Comparison of ENCODE assay signal across 8 cellular contexts in the genomic region with DNA sequence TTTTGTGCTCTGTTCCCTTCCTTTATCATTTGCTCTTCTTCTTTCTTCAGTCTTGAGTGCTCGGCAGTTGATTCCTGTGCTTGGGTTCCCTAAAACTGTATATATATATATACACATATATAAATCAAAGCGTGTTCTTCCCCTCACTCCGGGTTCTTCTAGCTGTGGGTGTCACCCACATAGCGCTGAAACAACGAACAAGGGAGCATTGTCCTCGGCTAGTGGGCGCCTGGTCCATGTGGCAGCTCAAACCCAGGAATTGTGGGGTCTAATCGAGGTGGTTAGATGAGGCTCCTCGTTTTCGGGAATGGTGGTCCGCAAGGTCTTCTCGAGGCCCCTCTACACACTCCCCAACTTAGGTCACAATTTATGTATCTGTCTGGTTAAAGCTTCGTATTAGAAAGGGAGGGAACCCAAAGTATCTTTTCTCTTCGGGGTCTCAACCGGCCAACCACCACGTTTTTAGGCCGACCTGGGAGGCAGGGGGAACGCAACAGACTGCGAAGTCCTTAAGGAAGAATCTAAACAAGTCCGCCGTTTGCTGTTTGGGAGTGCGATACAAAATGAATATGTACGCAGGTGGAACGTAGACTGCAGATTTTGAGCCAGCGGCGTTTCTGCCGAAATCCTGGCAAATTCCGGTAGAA. TPM values are rescaled to one million over a fixed set of nuclear protein-coding genes. Genes with fewer than 3 reads are reported as not detected.
DNase-seq lines count a peak whose midpoint lies in the region; ATAC-seq and TF ChIP-seq lines count a peak whose summit lies in the region.

No MANE protein-coding gene starts in this region.

- no peaks in the 10 kb centered on the region for H3K9me3 ChIP-seq in parathyroid adenoma (ENCODE audit: control insufficient read depth, low read length)

- H3K27ac ChIP-seq in foreskin keratinocyte (peak overlapping the region; percentile 88), parathyroid adenoma (peak overlapping the region; percentile 92)

- no peak for DNase-seq in activated T-cell treated with anti-CD3 and anti-CD28 coated beads, Interleukin-2, amount 50 U/mL, for 4 hours
- DNase-seq in activated T-cell treated with anti-CD3 and anti-CD28 coated beads, Interleukin-2, amount 50 U/mL, for 1 hour = no peak
- peak; percentile 42 for DNase-seq in SW480 (ENCODE audit: low spot score)
- DNase-seq in foreskin keratinocyte = no peak
- DNase-seq in activated effector memory CD4-positive, alpha-beta T cell treated with anti-CD3 and anti-CD28 coated beads, Interleukin-2, amount 50 U/mL, for 16 hours = no peak
- DNase-seq in RKO (ENCODE audit: low spot score) = no peak

- peak overlapping the region; percentile 96 for H3K4me3 ChIP-seq in parathyroid adenoma (ENCODE audit: low read depth, low read length)

- peak overlapping the region; percentile 74 for H3K4me2 ChIP-seq in parathyroid adenoma (ENCODE audit: low read length)

- H3K9me3 Mint-ChIP-seq in activated T-cell treated with anti-CD3 and anti-CD28 coated beads, Interleukin-2, amount 50 U/mL, for 4 hours = no peaks in the 10 kb centered on the region

- peak overlapping the region; percentile 95 for H3K4me3 Mint-ChIP-seq in activated T-cell treated with anti-CD3 and anti-CD28 coated beads, Interleukin-2, amount 50 U/mL, for 4 hours

- H3K79me2 ChIP-seq in parathyroid adenoma = peaks cover 6% of the 10 kb centered on the region

- H3K36me3 Mint-ChIP-seq in activated T-cell treated with anti-CD3 and anti-CD28 coated beads, Interleukin-2, amount 50 U/mL, for 4 hours (ENCODE audit: insufficient read depth) = no peaks in the 10 kb centered on the region

- peaks cover 18% of the 10 kb centered on the region for H3K4me1 Mint-ChIP-seq in activated T-cell treated with anti-CD3 and anti-CD28 coated beads, Interleukin-2, amount 50 U/mL, for 4 hours (ENCODE audit: low read depth)

- no peaks in the 10 kb centered on the region for H3K36me3 ChIP-seq in parathyroid adenoma (ENCODE audit: control insufficient read depth, insufficient read depth, low read length)

- TF ChIP-seq CTCF in foreskin keratinocyte (conservative IDR thresholded peaks at IDR 0.05) = no peak
- no peak for TF ChIP-seq CTCF in parathyroid adenoma (IDR thresholded peaks at IDR 0.05)

- H3K27me3 Mint-ChIP-seq in activated T-cell treated with anti-CD3 and anti-CD28 coated beads, Interleukin-2, amount 50 U/mL, for 4 hours (ENCODE audit: low read depth) = no peaks in the 10 kb centered on the region

- H2AFZ ChIP-seq in parathyroid adenoma = peak overlapping the region; percentile 93

- no peak for ATAC-seq in activated T-cell treated with anti-CD3 and anti-CD28 coated beads, Interleukin-2, amount 50 U/mL, for 4 hours
- ATAC-seq in foreskin keratinocyte (no peak), HG03108 (IDR thresholded peaks at IDR 0.05; ENCODE audit: unreplicated experiment) (no peak)

- no peak overlapping the region for H3K9ac ChIP-seq in parathyroid adenoma

- H3K4me1 ChIP-seq in foreskin keratinocyte = peaks cover 5% of the 10 kb centered on the region
- peaks cover 7% of the 10 kb centered on the region for H3K4me1 ChIP-seq in parathyroid adenoma

- H3K27me3 ChIP-seq in foreskin keratinocyte = no peaks in the 10 kb centered on the region
- H3K27me3 ChIP-seq in parathyroid adenoma (ENCODE audit: control insufficient read depth, insufficient read depth, low read length) = no peaks in the 10 kb centered on the region

RNA-seq across cellular contexts. Expression of a gene that starts 0.5 kb away (rescaled TPM):
- 100 to 1,000 TPM; 179 to 202 (median 186) TPM for total RNA-seq in activated T-cell treated with anti-CD3 and anti-CD28 coated beads, Interleukin-2, amount 50 U/mL, for 4 hours
- total RNA-seq in foreskin keratinocyte = 91.0 and 91.9 TPM in 2 replicates
- polyA plus RNA-seq in foreskin keratinocyte = 164 and 186 TPM in 2 replicates

RNA-seq across cellular contexts. Expression of a gene that starts 3.9 kb away (rescaled TPM):
- total RNA-seq in activated T-cell treated with anti-CD3 and anti-CD28 coated beads, Interleukin-2, amount 50 U/mL, for 4 hours = 1 to 10 TPM in 2 of 3 donors, under 1 TPM in 1; 0.83 to 2.0 (median 1.1) TPM
- 0.37 and 0.56 TPM in 2 replicates for total RNA-seq in foreskin keratinocyte
- 0.49 and 0.58 TPM in 2 replicates for polyA plus RNA-seq in foreskin keratinocyte

RNA-seq across cellular contexts. Expression of a gene that starts 54.0 kb away (rescaled TPM):
- not detected for total RNA-seq in activated T-cell treated with anti-CD3 and anti-CD28 coated beads, Interleukin-2, amount 50 U/mL, for 4 hours
- not detected in 2 replicates for total RNA-seq in foreskin keratinocyte
- not detected in 2 replicates for polyA plus RNA-seq in foreskin keratinocyte

RNA-seq across cellular contexts. Expression of a gene that starts 55.1 kb away (rescaled TPM):
- not detected for total RNA-seq in activated T-cell treated with anti-CD3 and anti-CD28 coated beads, Interleukin-2, amount 50 U/mL, for 4 hours
- total RNA-seq in foreskin keratinocyte = not detected in 2 replicates
- not detected in 2 replicates for polyA plus RNA-seq in foreskin keratinocyte
